In the genomic region with DNA sequence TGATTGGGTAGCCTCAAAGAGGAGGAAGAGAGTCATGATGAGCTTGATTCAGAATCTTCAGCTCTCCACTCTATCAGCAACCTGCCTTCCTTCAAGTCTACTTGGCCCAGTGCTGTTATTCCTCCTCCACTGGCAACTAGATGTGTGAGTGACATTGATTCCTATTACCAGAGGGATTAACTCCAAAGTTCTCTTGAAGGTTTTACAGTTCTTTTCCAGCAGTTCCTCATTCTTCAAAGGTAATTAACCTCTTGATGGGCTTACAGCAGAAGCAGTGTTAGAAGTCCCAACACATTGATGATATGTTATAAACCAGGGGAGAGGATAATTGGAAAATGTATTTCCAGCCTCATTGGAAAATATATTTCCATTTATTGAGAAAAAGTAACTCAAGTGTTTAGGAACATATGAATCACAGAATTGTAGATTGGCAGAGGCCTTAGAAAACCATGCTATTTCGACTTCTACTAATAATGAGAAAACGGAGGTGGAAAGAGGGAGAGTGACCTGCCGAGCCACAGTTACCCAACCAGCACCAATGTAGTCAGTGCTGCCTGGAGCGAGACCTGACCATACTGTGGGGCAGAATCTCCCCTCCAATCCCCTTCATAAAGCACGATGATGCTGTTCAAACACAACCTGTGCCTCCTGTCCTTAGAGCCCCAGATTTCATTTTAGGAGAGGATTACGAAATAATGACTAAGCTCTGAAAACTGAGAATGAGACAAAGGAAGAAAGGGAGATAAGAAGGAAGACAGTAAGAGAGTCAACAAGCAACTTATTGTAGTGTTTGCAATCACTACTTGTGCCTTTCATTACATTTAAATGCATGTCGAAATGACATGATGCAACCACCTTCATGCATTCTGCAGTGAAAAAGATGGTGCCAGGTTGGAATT, we compare ENCODE assay signal across 8 cellular contexts.
DNase-seq lines count a peak whose midpoint lies in the region; ATAC-seq and TF ChIP-seq lines count a peak whose summit lies in the region.

No MANE protein-coding gene starts in this region.

- ATAC-seq in GM19455 (IDR thresholded peaks at IDR 0.05; ENCODE audit: unreplicated experiment) (peak; percentile 66), HG03432 (IDR thresholded peaks at IDR 0.05; ENCODE audit: unreplicated experiment) (peak; percentile 86), SK-N-SH treated with all-trans-retinoic acid at 6 μM for 48 hours (no peak)

- peak; percentile 52 for DNase-seq in EL
- DNase-seq in amniotic epithelial cell (ENCODE audit: low read depth): peak; percentile 85
- DNase-seq in ecto neural progenitor cell (ENCODE audit: low spot score): no peak
- no peak for DNase-seq in NCI-H146 (lab: John Stamatoyannopoulos, UW)
- no peak for DNase-seq in nucleus accumbens (lab: John Stamatoyannopoulos, UW)

TF ChIP-seq in SK-N-SH treated with all-trans-retinoic acid at 6 μM for 48 hours, 23 proteins besides CTCF, POLR2A, EP300 and RAD21:
- TF ChIP-seq ZFP3 (CRISPR knock-in tag; IDR thresholded peaks at IDR 0.05) (no peak), PPARA (CRISPR knock-in tag; IDR thresholded peaks at IDR 0.05; ENCODE audit: borderline replicate concordance) (no peak), POU6F1 (CRISPR knock-in tag; IDR thresholded peaks at IDR 0.05; ENCODE audit: borderline replicate concordance, low read depth) (no peak), GLIS3 (CRISPR knock-in tag; IDR thresholded peaks at IDR 0.05) (no peak), TCF4 (CRISPR knock-in tag; IDR thresholded peaks at IDR 0.05; ENCODE audit: borderline replicate concordance) (no peak), CSDC2 (CRISPR knock-in tag; IDR thresholded peaks at IDR 0.05) (no peak), ZNF565 (CRISPR knock-in tag; conservative IDR thresholded peaks at IDR 0.05; ENCODE audit: low read depth) (no peak), TOX (CRISPR knock-in tag; IDR thresholded peaks at IDR 0.05; ENCODE audit: borderline replicate concordance) (no peak), TSHZ2 (CRISPR knock-in tag; IDR thresholded peaks at IDR 0.05) (no peak), ZC3H10 (CRISPR knock-in tag; IDR thresholded peaks at IDR 0.05) (no peak), ZNF70 (CRISPR knock-in tag; IDR thresholded peaks at IDR 0.05) (no peak), ESRRG (CRISPR knock-in tag; IDR thresholded peaks at IDR 0.05) (no peak)
- TF ChIP-seq, protein P1, sequence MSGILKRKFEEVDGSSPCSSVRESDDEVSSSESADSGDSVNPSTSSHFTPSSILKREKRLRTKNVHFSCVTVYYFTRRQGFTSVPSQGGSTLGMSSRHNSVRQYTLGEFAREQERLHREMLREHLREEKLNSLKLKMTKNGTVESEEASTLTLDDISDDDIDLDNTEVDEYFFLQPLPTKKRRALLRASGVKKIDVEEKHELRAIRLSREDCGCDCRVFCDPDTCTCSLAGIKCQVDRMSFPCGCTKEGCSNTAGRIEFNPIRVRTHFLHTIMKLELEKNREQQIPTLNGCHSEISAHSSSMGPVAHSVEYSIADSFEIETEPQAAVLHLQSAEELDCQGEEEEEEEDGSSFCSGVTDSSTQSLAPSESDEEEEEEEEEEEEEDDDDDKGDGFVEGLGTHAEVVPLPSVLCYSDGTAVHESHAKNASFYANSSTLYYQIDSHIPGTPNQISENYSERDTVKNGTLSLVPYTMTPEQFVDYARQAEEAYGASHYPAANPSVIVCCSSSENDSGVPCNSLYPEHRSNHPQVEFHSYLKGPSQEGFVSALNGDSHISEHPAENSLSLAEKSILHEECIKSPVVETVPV (CRISPR knock-in tag; IDR thresholded peaks at IDR 0.05): no peak
TF ChIP-seq in SK-N-SH treated with all-trans-retinoic acid at 6 μM for 48 hours: peak in this region for 0.

Comparison
In these comparisons a context has a peak if more than half of its experiments do, and no peak if none do; other contexts are left out.
1. DNase-seq: peak in EL (single experiment) and amniotic epithelial cell (single experiment); none in ecto neural progenitor cell (single experiment), NCI-H146 (single experiment) and nucleus accumbens (0 of 56).